Comparison of ENCODE assay signal across 8 cellular contexts in the genomic region with DNA sequence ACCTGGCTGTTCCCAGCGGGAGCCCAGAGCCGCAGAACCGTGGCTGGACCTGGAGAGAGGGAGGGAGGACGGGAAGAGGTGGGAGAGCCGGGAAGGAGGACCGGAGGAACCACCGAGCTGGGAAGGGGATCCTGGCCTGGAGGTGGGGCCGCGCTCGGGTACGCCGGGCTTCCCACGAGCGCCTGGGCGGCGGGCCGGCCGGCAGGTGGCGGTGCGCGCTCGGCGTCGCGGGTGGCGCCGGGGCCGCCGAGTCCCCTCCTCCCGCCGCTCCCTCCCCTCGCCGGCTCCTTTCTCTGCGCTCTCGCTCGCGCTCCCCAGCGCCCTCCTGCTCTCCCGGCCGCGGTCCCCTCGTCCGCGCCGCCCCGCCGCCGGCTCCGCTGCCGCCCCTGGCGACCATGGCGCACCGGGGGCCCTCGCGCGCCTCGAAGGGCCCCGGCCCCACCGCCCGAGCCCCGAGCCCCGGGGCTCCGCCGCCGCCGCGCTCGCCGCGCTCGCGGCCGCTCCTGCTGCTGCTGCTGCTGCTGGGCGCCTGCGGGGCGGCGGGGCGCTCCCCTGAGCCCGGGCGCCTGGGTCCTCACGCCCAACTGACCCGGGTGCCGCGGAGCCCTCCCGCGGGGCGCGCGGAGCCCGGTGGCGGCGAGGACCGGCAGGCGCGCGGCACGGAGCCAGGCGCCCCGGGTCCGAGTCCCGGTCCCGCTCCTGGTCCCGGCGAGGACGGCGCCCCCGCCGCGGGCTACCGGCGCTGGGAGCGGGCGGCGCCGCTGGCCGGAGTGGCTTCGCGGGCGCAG. TPM values are rescaled to one million over a fixed set of nuclear protein-coding genes. Genes with fewer than 3 reads are reported as not detected.
DNase-seq lines count a peak whose midpoint lies in the region; ATAC-seq and TF ChIP-seq lines count a peak whose summit lies in the region.

TSS of gene SORCS2 (plus strand) at position 287 of the 788 bp plus-strand sequence.

- no peaks in the 10 kb centered on the region for H3K9me3 Mint-ChIP-seq in activated CD4-positive, alpha-beta memory T cell treated with anti-CD3 and anti-CD28 coated beads, Interleukin-2, amount 10 ng/mL, durations not matched to agents 7 days and 5 days
- H3K9me3 Mint-ChIP-seq in endothelial cell (ENCODE audit: unreplicated experiment), result no peaks in the 10 kb centered on the region

- H3K36me3 Mint-ChIP-seq in activated CD4-positive, alpha-beta memory T cell treated with anti-CD3 and anti-CD28 coated beads, Interleukin-2, amount 10 ng/mL, durations not matched to agents 7 days and 5 days (ENCODE audit: low read depth), result no peaks in the 10 kb centered on the region
- no peaks in the 10 kb centered on the region for H3K36me3 Mint-ChIP-seq in endothelial cell (ENCODE audit: low read depth, unreplicated experiment)

- POLR2A ChIA-PET in activated CD4-positive, alpha-beta memory T cell treated with anti-CD3 and anti-CD28 coated beads, Interleukin-2, amount 10 ng/mL, durations not matched to agents 7 days and 5 days (lab: Charles Lee), result no interaction called here

- CTCF ChIA-PET in activated CD4-positive, alpha-beta memory T cell treated with anti-CD3 and anti-CD28 coated beads, Interleukin-2, amount 10 ng/mL, durations not matched to agents 7 days and 5 days (lab: Charles Lee), result interaction anchor here (1.0 kb wide), 3 partner anchors 16 to 610 kb away, joined by 3 to 4 read pairs (median 4); no protein-coding TSS in a partner anchor

- DNase-seq in AG08395 (ENCODE audit: low spot score), result peak; percentile 79
- DNase-seq in NCI-H2029 (lab: John Stamatoyannopoulos, UW), result peak; percentile 48
- peak; percentile 50 for DNase-seq in activated CD4-positive, alpha-beta memory T cell treated with anti-CD3 and anti-CD28 coated beads, Interleukin-2, amount 10 ng/mL, durations not matched to agents 7 days and 5 days
- DNase-seq in endothelial cell (ENCODE audit: low spot score), result peak; percentile 85
- DNase-seq in mesenteric fat pad (ENCODE audit: low spot score), result peak; percentile 91
- peak; percentile 5 for DNase-seq in stimulated activated CD8-positive, alpha-beta memory T cell treated with anti-CD3 and anti-CD28 coated beads, Interleukin-12 subunit alpha, Interleukin-12 subunit beta, amount 100 ng/mL, for 4 hours (ENCODE audit: low read depth)

- ATAC-seq in GM19023 (IDR thresholded peaks at IDR 0.05; ENCODE audit: unreplicated experiment), result peak; percentile 56
- ATAC-seq in GM18867 (IDR thresholded peaks at IDR 0.05; ENCODE audit: unreplicated experiment), result no peak

- TF ChIP-seq CTCF in endothelial cell (IDR thresholded peaks at IDR 0.05; ENCODE audit: unreplicated experiment), result peak; percentile 35

- H3K27me3 Mint-ChIP-seq in activated CD4-positive, alpha-beta memory T cell treated with anti-CD3 and anti-CD28 coated beads, Interleukin-2, amount 10 ng/mL, durations not matched to agents 7 days and 5 days, result peaks cover 69% of the 10 kb centered on the region
- H3K27me3 Mint-ChIP-seq in endothelial cell (ENCODE audit: unreplicated experiment), result peaks cover 4% of the 10 kb centered on the region

- H3K4me1 Mint-ChIP-seq in activated CD4-positive, alpha-beta memory T cell treated with anti-CD3 and anti-CD28 coated beads, Interleukin-2, amount 10 ng/mL, durations not matched to agents 7 days and 5 days, result no peaks in the 10 kb centered on the region
- no peaks in the 10 kb centered on the region for H3K4me1 Mint-ChIP-seq in endothelial cell (ENCODE audit: unreplicated experiment)

- no peak within 1 kb of the TSS for H3K4me3 Mint-ChIP-seq in activated CD4-positive, alpha-beta memory T cell treated with anti-CD3 and anti-CD28 coated beads, Interleukin-2, amount 10 ng/mL, durations not matched to agents 7 days and 5 days
- peak within 1 kb of the TSS; percentile 47 for H3K4me3 Mint-ChIP-seq in endothelial cell (ENCODE audit: unreplicated experiment)

- H3K27ac Mint-ChIP-seq in activated CD4-positive, alpha-beta memory T cell treated with anti-CD3 and anti-CD28 coated beads, Interleukin-2, amount 10 ng/mL, durations not matched to agents 7 days and 5 days, result no peak within 1 kb of the TSS
- no peak within 1 kb of the TSS for H3K27ac Mint-ChIP-seq in endothelial cell (ENCODE audit: unreplicated experiment)

RNA-seq across cellular contexts. Expression of gene SORCS2, which starts in this region (rescaled TPM):
- under 1 TPM; 0.10 to 0.18 TPM for total RNA-seq in activated CD4-positive, alpha-beta memory T cell treated with anti-CD3 and anti-CD28 coated beads, Interleukin-2, amount 10 ng/mL, durations not matched to agents 7 days and 5 days
- total RNA-seq in endothelial cell (ENCODE audit: unreplicated experiment), result 1.3 TPM
- total RNA-seq in mesenteric fat pad, result 1.9 TPM

Comparison
In these comparisons a context has a peak if more than half of its experiments do, and no peak if none do; other contexts are left out.
1. Peak in DNase-seq in activated CD4-positive, alpha-beta memory T cell treated with anti-CD3 and anti-CD28 coated beads, Interleukin-2, amount 10 ng/mL, durations not matched to agents 7 days and 5 days; RNA of the gene not detected or under 1 TPM.
2. DNase-seq: peak in every context shown above with its lines; median percentile 91 in mesenteric fat pad; 85 in endothelial cell; 79 in AG08395; 50 in activated CD4-positive, alpha-beta memory T cell treated with anti-CD3 and anti-CD28 coated beads, Interleukin-2, amount 10 ng/mL, durations not matched to agents 7 days and 5 days; 48 in NCI-H2029; 5 in stimulated activated CD8-positive, alpha-beta memory T cell treated with anti-CD3 and anti-CD28 coated beads, Interleukin-12 subunit alpha, Interleukin-12 subunit beta, amount 100 ng/mL, for 4 hours.